ENCODE assay signal across 26 cellular contexts in the genomic region with DNA sequence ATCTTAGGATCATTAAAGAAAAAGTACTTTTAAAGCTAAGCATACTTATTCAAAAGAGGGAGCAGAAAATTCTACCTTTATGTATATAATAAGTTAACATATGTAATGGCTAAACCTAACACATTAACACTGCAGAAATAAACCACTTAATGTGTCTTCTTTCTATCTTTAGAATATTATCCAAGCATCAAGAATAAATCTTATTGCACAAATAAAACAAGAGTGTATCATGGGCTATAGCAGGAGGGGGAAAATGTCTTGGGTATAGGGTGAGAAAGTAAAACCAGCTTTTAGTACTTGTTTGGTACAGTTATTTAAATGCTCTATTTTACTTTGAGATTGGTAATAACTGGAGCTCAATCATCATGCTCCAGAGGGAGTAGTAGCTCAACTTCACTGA. TPM values are rescaled to one million over a fixed set of nuclear protein-coding genes. Genes with fewer than 3 reads are reported as not detected.
A peak's percentile ranks its signal among the peaks of the same experiment; 100 is the strongest.
DNase-seq lines count a peak whose midpoint lies in the region; ATAC-seq and TF ChIP-seq lines count a peak whose summit lies in the region.
"Had no signal": no experiment of that assay in that cellular context is flagged by ENCODE, and none has a peak within 500 bp of the region (broad histone marks: within the 10 kb centered on the region; RNA-seq: fewer than 3 reads in every experiment).

No MANE protein-coding gene starts in this region.

- peak overlapping the region; percentile 93 for H3K27ac Mint-ChIP-seq in activated T-cell treated with anti-CD3 and anti-CD28 coated beads, Interleukin-2, amount 50 U/mL, for 24 hours
- H3K27ac Mint-ChIP-seq in CD4-positive, alpha-beta memory T cell, result peak overlapping the region in 3 of 7 donors; percentile 2 to 44 (median 11)
- peak overlapping the region; percentile 27 for H3K27ac Mint-ChIP-seq in activated CD8-positive, alpha-beta T cell treated with anti-CD3 and anti-CD28 coated beads, Interleukin-2, amount 10 ng/mL, durations not matched to agents 7 days and 5 days
- H3K27ac Mint-ChIP-seq in osteocyte (ENCODE audit: unreplicated experiment), result peak overlapping the region; percentile 77

- H3K4me3 ChIP-seq in CD4-positive, alpha-beta memory T cell (ENCODE audit: low read length in 2 of 2), result no peak overlapping the region
- H3K4me3 ChIP-seq: BLaER1, esophagus squamous epithelium, GM23248, left ventricle myocardium inferior, right atrium auricular region, thyroid gland had no signal

- POLR2A ChIA-PET in CD4-positive, alpha-beta memory T cell (lab: Charles Lee; ENCODE audit: partially characterized antibody), result interaction anchor here (1.1 to 2.7 kb wide), 4 partner anchors 9 to 18 kb away, joined by 3 to 14 read pairs (median 9); a partner anchor contains a TSS
- POLR2A ChIA-PET in activated CD8-positive, alpha-beta T cell treated with anti-CD3 and anti-CD28 coated beads, Interleukin-2, amount 10 ng/mL, durations not matched to agents 7 days and 5 days (lab: Charles Lee), result interaction anchor here (1.0 to 1.4 kb wide), 3 partner anchors 9 to 85 kb away, joined by 3 to 4 read pairs (median 3); no protein-coding TSS in a partner anchor

- H3K4me3 Mint-ChIP-seq in activated T-cell treated with anti-CD3 and anti-CD28 coated beads, Interleukin-2, amount 50 U/mL, for 24 hours, result peak overlapping the region; percentile 49
- peak overlapping the region in 5 of 8 donors; percentile 7 to 67 (median 43) for H3K4me3 Mint-ChIP-seq in CD4-positive, alpha-beta memory T cell
- H3K4me3 Mint-ChIP-seq in activated CD8-positive, alpha-beta T cell treated with anti-CD3 and anti-CD28 coated beads, Interleukin-2, amount 10 ng/mL, durations not matched to agents 7 days and 5 days, result no peak overlapping the region
- no peak overlapping the region for H3K4me3 Mint-ChIP-seq in osteocyte (ENCODE audit: unreplicated experiment)
- H3K4me3 Mint-ChIP-seq: activated CD4-positive, alpha-beta T cell treated with anti-CD3 and anti-CD28 coated beads, Interleukin-2, amount 10 ng/mL, durations not matched to agents 7 days and 5 days had no signal

- no peak for TF ChIP-seq CTCF in osteocyte (IDR thresholded peaks at IDR 0.05)

- H3K4me1 Mint-ChIP-seq in activated T-cell treated with anti-CD3 and anti-CD28 coated beads, Interleukin-2, amount 50 U/mL, for 24 hours (ENCODE audit: low read depth), result peaks cover 96% of the 10 kb centered on the region
- peaks cover 67 to 90% (median 79%) of the 10 kb centered on the region in 4 donors for H3K4me1 Mint-ChIP-seq in CD4-positive, alpha-beta memory T cell
- H3K4me1 Mint-ChIP-seq in activated CD8-positive, alpha-beta T cell treated with anti-CD3 and anti-CD28 coated beads, Interleukin-2, amount 10 ng/mL, durations not matched to agents 7 days and 5 days (ENCODE audit: low read depth), result peaks cover 70% of the 10 kb centered on the region
- peaks cover 74% of the 10 kb centered on the region for H3K4me1 Mint-ChIP-seq in osteocyte (ENCODE audit: unreplicated experiment)

- peaks cover 65% of the 10 kb centered on the region for H3K4me1 ChIP-seq in CD4-positive, alpha-beta memory T cell (ENCODE audit: insufficient read depth, low read length)
- H3K4me1 ChIP-seq: BLaER1, esophagus squamous epithelium, foreskin keratinocyte, left ventricle myocardium inferior had no signal

- DNase-seq in activated T-cell treated with anti-CD3 and anti-CD28 coated beads, Interleukin-2, amount 50 U/mL, for 24 hours, result no peak
- no peak for DNase-seq in activated T-cell treated with anti-CD3 and anti-CD28 coated beads for 4 hours
- DNase-seq in CD4-positive, alpha-beta memory T cell, result no peak
- no peak for DNase-seq in activated CD8-positive, alpha-beta T cell treated with anti-CD3 and anti-CD28 coated beads, Interleukin-2, amount 10 ng/mL, durations not matched to agents 7 days and 5 days
- no peak for DNase-seq in osteocyte (ENCODE audit: extremely low spot score, unreplicated experiment)
- DNase-seq in amniotic stem cell (lab: John Stamatoyannopoulos, UW), result no peak
- DNase-seq in Right ventricle myocardium inferior (ENCODE audit: missing footprints), result no peak
- DNase-seq: ACHN; activated CD4-positive, alpha-beta T cell treated with anti-CD3 and anti-CD28 coated beads, Interleukin-2, amount 10 ng/mL, durations not matched to agents 7 days and 5 days; activated effector memory CD4-positive, alpha-beta T cell treated with anti-CD3 and anti-CD28 coated beads, Interleukin-2, amount 50 U/mL, for 16 hours; esophagus squamous epithelium; foreskin keratinocyte; GM23248; head of caudate nucleus; islet precursor cell; Karpas-422; left ventricle myocardium inferior; mesenchymal stem cell; NCI-H1930; NCI-H2171 treated with DMSO at 0.1 percent for 48 hours; NCI-H510A; thyroid gland had no signal

- CTCF ChIA-PET in CD4-positive, alpha-beta memory T cell (lab: Charles Lee; ENCODE audit: partially characterized antibody), result interaction anchor here (1.0 to 1.8 kb wide), 4 partner anchors 9 to 18 kb away, joined by 3 to 6 read pairs (median 4); no protein-coding TSS in a partner anchor
- CTCF ChIA-PET in activated CD8-positive, alpha-beta T cell treated with anti-CD3 and anti-CD28 coated beads, Interleukin-2, amount 10 ng/mL, durations not matched to agents 7 days and 5 days (lab: Charles Lee), result interaction anchor here (1.0 to 2.2 kb wide), 7 partner anchors 9 to 136 kb away, joined by 3 to 10 read pairs (median 6); no protein-coding TSS in a partner anchor

- no peak for ATAC-seq in activated CD8-positive, alpha-beta T cell treated with anti-CD3 and anti-CD28 coated beads, Interleukin-2, amount 10 ng/mL, durations not matched to agents 7 days and 5 days
- ATAC-seq in Right ventricle myocardium inferior (no peak), GM21390 (IDR thresholded peaks at IDR 0.05; ENCODE audit: unreplicated experiment) (no peak)
- ATAC-seq: foreskin keratinocyte had no signal

- H3K9me3 ChIP-seq in CD4-positive, alpha-beta memory T cell (ENCODE audit: control insufficient read depth in 1 of 2, low read length in 2 of 2), result no peaks in the 10 kb centered on the region
- H3K9me3 ChIP-seq: BLaER1, esophagus squamous epithelium, left ventricle myocardium inferior, right atrium auricular region, thyroid gland had no signal

- H3K27me3 Mint-ChIP-seq in activated T-cell treated with anti-CD3 and anti-CD28 coated beads, Interleukin-2, amount 50 U/mL, for 24 hours, result no peaks in the 10 kb centered on the region
- no peaks in the 10 kb centered on the region for H3K27me3 Mint-ChIP-seq in CD4-positive, alpha-beta memory T cell
- no peaks in the 10 kb centered on the region for H3K27me3 Mint-ChIP-seq in activated CD8-positive, alpha-beta T cell treated with anti-CD3 and anti-CD28 coated beads, Interleukin-2, amount 10 ng/mL, durations not matched to agents 7 days and 5 days (ENCODE audit: low read depth)
- H3K27me3 Mint-ChIP-seq in osteocyte (ENCODE audit: unreplicated experiment), result no peaks in the 10 kb centered on the region
- H3K27me3 Mint-ChIP-seq: activated CD4-positive, alpha-beta T cell treated with anti-CD3 and anti-CD28 coated beads, Interleukin-2, amount 10 ng/mL, durations not matched to agents 7 days and 5 days had no signal

- no peaks in the 10 kb centered on the region for H3K27me3 ChIP-seq in CD4-positive, alpha-beta memory T cell (ENCODE audit: insufficient read depth, low read length)
- H3K27me3 ChIP-seq: BLaER1, esophagus squamous epithelium, foreskin keratinocyte, right atrium auricular region, thyroid gland had no signal

- H3K27ac ChIP-seq in CD4-positive, alpha-beta memory T cell (ENCODE audit: low read depth, low read length), result no peak overlapping the region
- H3K27ac ChIP-seq: BLaER1, esophagus squamous epithelium, foreskin keratinocyte, GM23248, left ventricle myocardium inferior, right atrium auricular region, RWPE1, thyroid gland had no signal

- intact Hi-C loops in CD4-positive, alpha-beta memory T cell (cut with micrococcal nuclease), result no loop called here
- intact Hi-C loops in Right ventricle myocardium inferior (cut with DNase I), result no loop called here

- peaks cover 84% of the 10 kb centered on the region for H3K36me3 Mint-ChIP-seq in activated T-cell treated with anti-CD3 and anti-CD28 coated beads, Interleukin-2, amount 50 U/mL, for 24 hours (ENCODE audit: low read depth)
- H3K36me3 Mint-ChIP-seq in CD4-positive, alpha-beta memory T cell, result peaks cover 20 to 38% of the 10 kb centered on the region in 2 donors
- peaks cover 63% of the 10 kb centered on the region for H3K36me3 Mint-ChIP-seq in activated CD8-positive, alpha-beta T cell treated with anti-CD3 and anti-CD28 coated beads, Interleukin-2, amount 10 ng/mL, durations not matched to agents 7 days and 5 days (ENCODE audit: low read depth)
- peaks cover 25% of the 10 kb centered on the region for H3K36me3 Mint-ChIP-seq in osteocyte (ENCODE audit: unreplicated experiment)

- H3K36me3 ChIP-seq in CD4-positive, alpha-beta memory T cell (ENCODE audit: insufficient read depth, low read length), result peaks cover 6% of the 10 kb centered on the region
- H3K36me3 ChIP-seq: esophagus squamous epithelium, left ventricle myocardium inferior, right atrium auricular region, thyroid gland had no signal

- no peaks in the 10 kb centered on the region for H3K9me3 Mint-ChIP-seq in activated T-cell treated with anti-CD3 and anti-CD28 coated beads, Interleukin-2, amount 50 U/mL, for 24 hours
- no peaks in the 10 kb centered on the region for H3K9me3 Mint-ChIP-seq in CD4-positive, alpha-beta memory T cell
- no peaks in the 10 kb centered on the region for H3K9me3 Mint-ChIP-seq in activated CD8-positive, alpha-beta T cell treated with anti-CD3 and anti-CD28 coated beads, Interleukin-2, amount 10 ng/mL, durations not matched to agents 7 days and 5 days (ENCODE audit: insufficient read depth)
- H3K9me3 Mint-ChIP-seq in osteocyte (ENCODE audit: unreplicated experiment), result no peaks in the 10 kb centered on the region
- H3K9me3 Mint-ChIP-seq: activated CD4-positive, alpha-beta T cell treated with anti-CD3 and anti-CD28 coated beads, Interleukin-2, amount 10 ng/mL, durations not matched to agents 7 days and 5 days had no signal

RNA-seq across cellular contexts. Expression of a gene that starts 10.9 kb away (rescaled TPM):
- total RNA-seq in CD4-positive, alpha-beta memory T cell, result 100 to 1,000 TPM; 107 TPM
- 1 to 10 TPM; 1.1 to 5.3 TPM for polyA plus RNA-seq in CD4-positive, alpha-beta memory T cell
- total RNA-seq in activated CD8-positive, alpha-beta T cell treated with anti-CD3 and anti-CD28 coated beads, Interleukin-2, amount 10 ng/mL, durations not matched to agents 7 days and 5 days, result 10 to 100 TPM; 74.1 to 76.9 TPM
- total RNA-seq in osteocyte (80.1 and 82.9 TPM in 2 replicates), Right ventricle myocardium inferior (6.9 TPM)

Comparison
In these comparisons a context has a peak if more than half of its experiments do, and no peak if none do; other contexts are left out.
1. H3K4me3 Mint-ChIP-seq: peak in activated T-cell treated with anti-CD3 and anti-CD28 coated beads, Interleukin-2, amount 50 U/mL, for 24 hours (single experiment) and CD4-positive, alpha-beta memory T cell (5 of 8); none in activated CD8-positive, alpha-beta T cell treated with anti-CD3 and anti-CD28 coated beads, Interleukin-2, amount 10 ng/mL, durations not matched to agents 7 days and 5 days (single experiment) and osteocyte (single experiment).